Comparison of ENCODE assay signal across 20 cellular contexts in the genomic region with DNA sequence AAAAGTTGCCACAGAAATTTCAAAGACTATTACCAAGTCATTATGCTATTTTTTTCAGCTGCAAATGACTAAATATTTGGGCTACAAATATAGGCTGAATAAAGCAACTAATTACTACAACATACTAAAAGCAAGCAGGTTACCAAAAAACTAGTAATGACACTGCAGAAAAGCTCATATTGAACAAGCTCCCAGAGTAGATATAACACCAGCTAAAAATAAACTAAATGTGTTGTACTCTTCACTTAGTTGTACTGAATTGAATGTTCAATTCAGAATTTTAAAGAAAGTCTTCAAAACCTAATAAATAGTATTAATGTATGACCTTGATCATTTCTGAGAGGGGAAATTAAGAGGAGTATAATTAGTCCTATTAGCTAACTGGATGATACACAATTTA. TPM values are rescaled to one million over a fixed set of nuclear protein-coding genes. Genes with fewer than 3 reads are reported as not detected.
A peak's percentile ranks its signal among the peaks of the same experiment; 100 is the strongest.
DNase-seq lines count a peak whose midpoint lies in the region; ATAC-seq and TF ChIP-seq lines count a peak whose summit lies in the region.
"Had no signal": no experiment of that assay in that cellular context is flagged by ENCODE, and none has a peak within 500 bp of the region (broad histone marks: within the 10 kb centered on the region; RNA-seq: fewer than 3 reads in every experiment).

No MANE protein-coding gene starts in this region.

- H3K4me3 Mint-ChIP-seq in activated B cell treated with CpG ODN at 0.5 μM for 24 hours (no peak overlapping the region), natural killer cell (no peak overlapping the region), endothelial cell (ENCODE audit: unreplicated experiment) (no peak overlapping the region)
- H3K4me3 Mint-ChIP-seq in CD4-positive, alpha-beta T cell = no peak overlapping the region
- H3K4me3 Mint-ChIP-seq: H9 had no signal

- H3K4me1 Mint-ChIP-seq in activated B cell treated with CpG ODN at 0.5 μM for 24 hours = peaks cover 85% of the 10 kb centered on the region
- H3K4me1 Mint-ChIP-seq in natural killer cell = peaks cover 74% of the 10 kb centered on the region in 2 donors
- peaks cover 84% of the 10 kb centered on the region for H3K4me1 Mint-ChIP-seq in CD4-positive, alpha-beta T cell (ENCODE audit: low read depth)
- peaks cover 4% of the 10 kb centered on the region for H3K4me1 Mint-ChIP-seq in endothelial cell (ENCODE audit: unreplicated experiment)

- intact Hi-C loops in left ventricle myocardium inferior (cut with micrococcal nuclease) (no loop called here), Right ventricle myocardium inferior (cut with DNase I) (no loop called here), activated B cell treated with CpG ODN at 0.5 μM for 24 hours (cut with micrococcal nuclease) (no loop called here), natural killer cell (cut with micrococcal nuclease) (no loop called here)
- intact Hi-C loops in CD4-positive, alpha-beta T cell (cut with DNase I, micrococcal nuclease) = no loop called here

- DNase-seq in left ventricle myocardium inferior = no peak
- no peak for DNase-seq in Right ventricle myocardium inferior (ENCODE audit: missing footprints)
- DNase-seq in activated B cell treated with CpG ODN at 0.5 μM for 24 hours = no peak
- DNase-seq in natural killer cell = no peak
- DNase-seq in NCI-H1694 (lab: John Stamatoyannopoulos, UW) = no peak
- no peak for DNase-seq in CD4-positive, alpha-beta T cell
- DNase-seq in endothelial cell (ENCODE audit: low spot score) = no peak
- DNase-seq: 8988T; CD4-positive, alpha-beta memory T cell; DMS79; H9; NCI-H1417 treated with DMSO at 0.1 percent for 48 hours; NCI-H2029; NCI-H2171; NCI-H526; OCI-M1; SIG-M5 had no signal

- no peaks in the 10 kb centered on the region for H3K9me3 ChIP-seq in left ventricle myocardium inferior (replicated peaks)
- H3K9me3 ChIP-seq in CD4-positive, alpha-beta T cell (ENCODE audit: control insufficient read depth, low read length) = no peaks in the 10 kb centered on the region

- POLR2A ChIA-PET in activated B cell treated with CpG ODN at 0.5 μM for 24 hours (lab: Charles Lee) = interaction anchor here (0.6 to 6.8 kb wide), 4 partner anchors 9 to 15 kb away, joined by 3 to 95 read pairs (median 12); partner anchors contain the start of gene ATP8A1
- POLR2A ChIA-PET in CD4-positive, alpha-beta T cell (lab: Charles Lee) = interaction anchor here (0.7 to 3.6 kb wide), 3 partner anchors 12 to 17 kb away, joined by 3 to 35 read pairs (median 5); partner anchors contain the start of gene ATP8A1

- H3K27me3 Mint-ChIP-seq in activated B cell treated with CpG ODN at 0.5 μM for 24 hours = no peaks in the 10 kb centered on the region
- H3K27me3 Mint-ChIP-seq in natural killer cell (ENCODE audit: low read depth in 2 of 2) = no peaks in the 10 kb centered on the region
- no peaks in the 10 kb centered on the region for H3K27me3 Mint-ChIP-seq in CD4-positive, alpha-beta T cell
- H3K27me3 Mint-ChIP-seq in endothelial cell (ENCODE audit: unreplicated experiment) = peaks cover 2% of the 10 kb centered on the region
- H3K27me3 Mint-ChIP-seq: CD4-positive, alpha-beta memory T cell had no signal

- H3K27me3 ChIP-seq in left ventricle myocardium inferior (ENCODE audit: low read depth) = no peaks in the 10 kb centered on the region
- no peaks in the 10 kb centered on the region for H3K27me3 ChIP-seq in CD4-positive, alpha-beta T cell (ENCODE audit: control insufficient read depth, insufficient read depth, low read length)

- H3K4me1 ChIP-seq in left ventricle myocardium inferior = peaks cover 66% of the 10 kb centered on the region

- H3K4me3 ChIP-seq in left ventricle myocardium inferior = no peak overlapping the region

- TF ChIP-seq CTCF in left ventricle myocardium inferior (IDR thresholded peaks at IDR 0.05; ENCODE audit: borderline replicate concordance) (no peak), activated B cell treated with CpG ODN at 0.5 μM for 24 hours (IDR thresholded peaks at IDR 0.05) (no peak), natural killer cell (IDR thresholded peaks at IDR 0.05) (no peak), endothelial cell (IDR thresholded peaks at IDR 0.05; ENCODE audit: unreplicated experiment) (no peak)
- TF ChIP-seq CTCF in CD4-positive, alpha-beta T cell (IDR thresholded peaks at IDR 0.05) = no peak

- ATAC-seq in Right ventricle myocardium inferior (no peak), activated B cell treated with CpG ODN at 0.5 μM for 24 hours (ENCODE audit: low read depth) (no peak), natural killer cell (no peak), HG02798 (IDR thresholded peaks at IDR 0.05; ENCODE audit: poor library complexity, unreplicated experiment) (no peak)
- no peak for ATAC-seq in CD4-positive, alpha-beta T cell (ENCODE audit: poor library complexity)
- ATAC-seq: SK-N-SH treated with all-trans-retinoic acid at 6 μM for 48 hours had no signal

- no peaks in the 10 kb centered on the region for H3K36me3 ChIP-seq in left ventricle myocardium inferior

- CTCF ChIA-PET in activated B cell treated with CpG ODN at 0.5 μM for 24 hours (lab: Charles Lee) = interaction anchor here (1.0 to 3.4 kb wide), 2 partner anchors 12 kb away, joined by 4 to 9 read pairs; partner anchors contain the start of gene ATP8A1
- CTCF ChIA-PET in CD4-positive, alpha-beta T cell (lab: Charles Lee) = interaction anchor here (2.0 kb wide), 1 partner anchor 10 kb away, joined by 4 read pairs; no protein-coding TSS in a partner anchor

- H3K27ac ChIP-seq in left ventricle myocardium inferior (replicated peaks) = peak overlapping the region; percentile 47
- H3K27ac ChIP-seq in CD4-positive, alpha-beta T cell (ENCODE audit: low read depth, low read length) = no peak overlapping the region
- H3K27ac ChIP-seq: HL-60 had no signal

- H3K9me3 Mint-ChIP-seq in activated B cell treated with CpG ODN at 0.5 μM for 24 hours = no peaks in the 10 kb centered on the region
- H3K9me3 Mint-ChIP-seq in natural killer cell = no peaks in the 10 kb centered on the region
- no peaks in the 10 kb centered on the region for H3K9me3 Mint-ChIP-seq in CD4-positive, alpha-beta T cell
- H3K9me3 Mint-ChIP-seq in endothelial cell (ENCODE audit: unreplicated experiment) = no peaks in the 10 kb centered on the region
- H3K9me3 Mint-ChIP-seq: CD4-positive, alpha-beta memory T cell; H9 had no signal

- H3K27ac Mint-ChIP-seq in activated B cell treated with CpG ODN at 0.5 μM for 24 hours (peak overlapping the region; percentile 92), natural killer cell (peak overlapping the region; percentile 91), endothelial cell (ENCODE audit: unreplicated experiment) (no peak overlapping the region)
- H3K27ac Mint-ChIP-seq in CD4-positive, alpha-beta T cell = no peak overlapping the region
- H3K27ac Mint-ChIP-seq: CD4-positive, alpha-beta memory T cell; H9 had no signal

- H3K36me3 Mint-ChIP-seq in activated B cell treated with CpG ODN at 0.5 μM for 24 hours (ENCODE audit: low read depth) (no peaks in the 10 kb centered on the region), natural killer cell (no peaks in the 10 kb centered on the region), endothelial cell (ENCODE audit: low read depth, unreplicated experiment) (no peaks in the 10 kb centered on the region)
- no peaks in the 10 kb centered on the region for H3K36me3 Mint-ChIP-seq in CD4-positive, alpha-beta T cell (ENCODE audit: low read depth)

RNA-seq across cellular contexts. Expression of gene ATP8A1, which starts 12.0 kb away (rescaled TPM):
- total RNA-seq in left ventricle myocardium inferior (19.2 TPM), Right ventricle myocardium inferior (14.6 TPM), activated B cell treated with CpG ODN at 0.5 μM for 24 hours (27.9 and 35.6 TPM in 2 replicates), natural killer cell (100 to 1,000 TPM in 2 of 3 donors, 10 to 100 TPM in 1; 84.8 to 156 (median 147) TPM), endothelial cell (ENCODE audit: unreplicated experiment) (44.0 TPM)
- total RNA-seq in CD4-positive, alpha-beta T cell = 10 to 100 TPM; 44.9 to 45.5 TPM

Comparison
In these comparisons a context has a peak if more than half of its experiments do, and no peak if none do; other contexts are left out.
1. H3K27ac Mint-ChIP-seq: peak in activated B cell treated with CpG ODN at 0.5 μM for 24 hours (single experiment) and natural killer cell (2 of 2); none in CD4-positive, alpha-beta T cell (single experiment) and endothelial cell (single experiment).